Comparison of ENCODE assay signal across 17 cellular contexts in genomic region chr5:10710513-10711128, GRCh38. TPM values are rescaled to one million over a fixed set of nuclear protein-coding genes. Genes with fewer than 3 reads are reported as not detected.
A peak's percentile ranks its signal among the peaks of the same experiment; 100 is the strongest.
DNase-seq lines count a peak whose midpoint lies in the region; ATAC-seq and TF ChIP-seq lines count a peak whose summit lies in the region.
"Had no signal": no experiment of that assay in that cellular context is flagged by ENCODE, and none has a peak within 500 bp of the region (broad histone marks: within the 10 kb centered on the region; RNA-seq: fewer than 3 reads in every experiment).

No MANE protein-coding gene starts in this region.

- no peaks in the 10 kb centered on the region for H3K36me3 Mint-ChIP-seq in activated naive CD4-positive, alpha-beta T cell treated with anti-CD3 and anti-CD28 coated beads, Interleukin-2, amount 10 ng/mL, durations not matched to agents 7 days and 5 days
- peaks cover 55% of the 10 kb centered on the region for H3K36me3 Mint-ChIP-seq in endothelial cell (ENCODE audit: low read depth, unreplicated experiment)
- peaks cover 13% of the 10 kb centered on the region for H3K36me3 Mint-ChIP-seq in activated T-helper 2 cell treated with anti-CD3 and anti-CD28 coated beads, Interferon-gamma antibody, Interleukin-2, Interleukin-4, amounts not matched to agents 10 μg/mL and 5 μg/mL and 100 μg/mL, durations not matched to agents 14 hours and 24 hours and 36 hours (ENCODE audit: low read depth)

- H3K79me1 ChIP-seq in trophoblast cell (ENCODE audit: low read length), result no peaks in the 10 kb centered on the region

- no peak for DNase-seq in activated naive CD4-positive, alpha-beta T cell treated with anti-CD3 and anti-CD28 coated beads, Interleukin-2, amount 10 ng/mL, durations not matched to agents 7 days and 5 days
- DNase-seq in activated naive CD4-positive, alpha-beta T cell treated with anti-CD3 and anti-CD28 coated beads, Interleukin-2, amount 50 U/mL, for 16 hours, result no peak
- DNase-seq in RWPE2 (ENCODE audit: low spot score) (no peak), endothelial cell (ENCODE audit: low spot score) (no peak), trophoblast cell (peak; percentile 69 to 80), activated gamma-delta T cell treated with Interleukin-2 at 50 U/mL for 16 hours (no peak), T1000 (lab: John Stamatoyannopoulos, UW) (no peak)
- DNase-seq in activated T-helper 2 cell treated with anti-CD3 and anti-CD28 coated beads, Interferon-gamma antibody, Interleukin-2, Interleukin-4, amounts not matched to agents 10 μg/mL and 5 μg/mL and 100 μg/mL, durations not matched to agents 14 hours and 24 hours and 36 hours (ENCODE audit: low spot score), result no peak
- DNase-seq: DMS153, EL, Kasumi-1, NCI-H1930, NCI-H2171 treated with DMSO at 0.1 percent for 48 hours, NCI-H510A treated with DMSO at 0.1 percent for 48 hours, Peyer's patch had no signal

- no peak overlapping the region for H3K4me3 Mint-ChIP-seq in activated naive CD4-positive, alpha-beta T cell treated with anti-CD3 and anti-CD28 coated beads, Interleukin-2, amount 10 ng/mL, durations not matched to agents 7 days and 5 days
- peak overlapping the region; percentile 72 for H3K4me3 Mint-ChIP-seq in endothelial cell (ENCODE audit: unreplicated experiment)
- H3K4me3 Mint-ChIP-seq in activated T-helper 2 cell treated with anti-CD3 and anti-CD28 coated beads, Interferon-gamma antibody, Interleukin-2, Interleukin-4, amounts not matched to agents 10 μg/mL and 5 μg/mL and 100 μg/mL, durations not matched to agents 14 hours and 24 hours and 36 hours (ENCODE audit: low read depth), result no peak overlapping the region

- peak overlapping the region; percentile 26 for H3K27ac Mint-ChIP-seq in activated naive CD4-positive, alpha-beta T cell treated with anti-CD3 and anti-CD28 coated beads, Interleukin-2, amount 10 ng/mL, durations not matched to agents 7 days and 5 days
- H3K27ac Mint-ChIP-seq in endothelial cell (ENCODE audit: unreplicated experiment), result peak overlapping the region; percentile 90
- H3K27ac Mint-ChIP-seq in activated T-helper 2 cell treated with anti-CD3 and anti-CD28 coated beads, Interferon-gamma antibody, Interleukin-2, Interleukin-4, amounts not matched to agents 10 μg/mL and 5 μg/mL and 100 μg/mL, durations not matched to agents 14 hours and 24 hours and 36 hours, result no peak overlapping the region

- H4K91ac ChIP-seq in trophoblast cell (ENCODE audit: low read depth, low read length), result no peak overlapping the region

- H2BK5ac ChIP-seq in trophoblast cell (ENCODE audit: low read depth, low read length, poor library complexity), result no peak overlapping the region

- H3K9me3 ChIP-seq in RWPE2 (ENCODE audit: severe bottlenecking) (no peaks in the 10 kb centered on the region), trophoblast cell (ENCODE audit: insufficient read depth, low read depth, low read length) (peaks cover 1% of the 10 kb centered on the region)
- H3K9me3 ChIP-seq: HAP-1, Peyer's patch had no signal

- no peak for ATAC-seq in RWPE2 (ENCODE audit: low read depth)

- H3K4me1 ChIP-seq in RWPE2 (ENCODE audit: insufficient read depth, poor library complexity, severe bottlenecking) (peaks cover 28% of the 10 kb centered on the region), trophoblast cell (ENCODE audit: control insufficient read depth in 1 of 2, insufficient read depth in 2 of 2, low read length in 2 of 2) (peaks cover 16 to 19% of the 10 kb centered on the region in 2 experiments)
- H3K4me1 ChIP-seq: HAP-1 had no signal

- no CpG with 5 or more reads among the region's 10 CpGs for WGBS in trophoblast cell (ENCODE audit: extremely low coverage, insufficient coverage, insufficient read length)

- TF ChIP-seq CTCF in RWPE2 (IDR thresholded peaks at IDR 0.05; ENCODE audit: poor library complexity, severe bottlenecking) (no peak), endothelial cell (IDR thresholded peaks at IDR 0.05; ENCODE audit: unreplicated experiment) (no peak)

- no peak overlapping the region for H3K4ac ChIP-seq in trophoblast cell (ENCODE audit: low read depth, low read length)

- intact Hi-C loops in activated T-helper 2 cell treated with anti-CD3 and anti-CD28 coated beads, Interferon-gamma antibody, Interleukin-2, Interleukin-4, amounts not matched to agents 10 μg/mL and 5 μg/mL and 100 μg/mL, durations not matched to agents 14 hours and 24 hours and 36 hours (cut with micrococcal nuclease), result no loop called here

- no peak overlapping the region for H2BK120ac ChIP-seq in trophoblast cell (ENCODE audit: insufficient read depth, low read length, poor library complexity)

- no peak overlapping the region for H3K4me3 ChIP-seq in RWPE2 (ENCODE audit: severe bottlenecking)
- H3K4me3 ChIP-seq in trophoblast cell (ENCODE audit: low read depth, low read length), result no peak overlapping the region
- H3K4me3 ChIP-seq: BLaER1 treated with 17β-estradiol and CSF1 and Interleukin-3, amounts not matched to agents 10 nM and 100 nM; HAP-1; Peyer's patch had no signal

- H3K4me2 ChIP-seq in trophoblast cell (ENCODE audit: low read length), result no peak overlapping the region
- H3K4me2 ChIP-seq: BLaER1 treated with 17β-estradiol and CSF1 and Interleukin-3, amounts not matched to agents 10 nM and 100 nM had no signal

- H2AFZ ChIP-seq in trophoblast cell (ENCODE audit: insufficient read depth, low read length, poor library complexity), result no peak overlapping the region

- H3K18ac ChIP-seq in trophoblast cell (ENCODE audit: low read length), result no peak overlapping the region

- H3K27ac ChIP-seq in RWPE2 (ENCODE audit: poor library complexity, severe bottlenecking) (peak overlapping the region; percentile 99), trophoblast cell (ENCODE audit: low read depth, low read length) (no peak overlapping the region)
- H3K27ac ChIP-seq: Peyer's patch had no signal

- no peak overlapping the region for H4K12ac ChIP-seq in trophoblast cell (ENCODE audit: low read depth, low read length)

- no peak overlapping the region for H3K23ac ChIP-seq in trophoblast cell (ENCODE audit: low read length)

- no peaks in the 10 kb centered on the region for H3K9me3 Mint-ChIP-seq in activated naive CD4-positive, alpha-beta T cell treated with anti-CD3 and anti-CD28 coated beads, Interleukin-2, amount 10 ng/mL, durations not matched to agents 7 days and 5 days
- H3K9me3 Mint-ChIP-seq in endothelial cell (ENCODE audit: unreplicated experiment), result no peaks in the 10 kb centered on the region
- H3K9me3 Mint-ChIP-seq in activated T-helper 2 cell treated with anti-CD3 and anti-CD28 coated beads, Interferon-gamma antibody, Interleukin-2, Interleukin-4, amounts not matched to agents 10 μg/mL and 5 μg/mL and 100 μg/mL, durations not matched to agents 14 hours and 24 hours and 36 hours, result no peaks in the 10 kb centered on the region

- CTCF ChIA-PET in activated naive CD4-positive, alpha-beta T cell treated with anti-CD3 and anti-CD28 coated beads, Interleukin-2, amount 10 ng/mL, durations not matched to agents 7 days and 5 days (lab: Charles Lee), result interaction anchor here (0.6 kb wide), 1 partner anchor 8 kb away, joined by 3 read pairs; no protein-coding TSS in a partner anchor

- H3K4me1 Mint-ChIP-seq in activated naive CD4-positive, alpha-beta T cell treated with anti-CD3 and anti-CD28 coated beads, Interleukin-2, amount 10 ng/mL, durations not matched to agents 7 days and 5 days, result peaks cover 3% of the 10 kb centered on the region
- peaks cover 68% of the 10 kb centered on the region for H3K4me1 Mint-ChIP-seq in endothelial cell (ENCODE audit: unreplicated experiment)
- H3K4me1 Mint-ChIP-seq in activated T-helper 2 cell treated with anti-CD3 and anti-CD28 coated beads, Interferon-gamma antibody, Interleukin-2, Interleukin-4, amounts not matched to agents 10 μg/mL and 5 μg/mL and 100 μg/mL, durations not matched to agents 14 hours and 24 hours and 36 hours (ENCODE audit: low read depth), result peaks cover 24% of the 10 kb centered on the region

- H3K9ac ChIP-seq in trophoblast cell (ENCODE audit: low read length), result no peak overlapping the region
- H3K9ac ChIP-seq: BLaER1 treated with 17β-estradiol and CSF1 and Interleukin-3, amounts not matched to agents 10 nM and 100 nM had no signal

- H3K14ac ChIP-seq in trophoblast cell (ENCODE audit: low read length), result no peak overlapping the region

- no peak overlapping the region for H2AK5ac ChIP-seq in trophoblast cell (ENCODE audit: low read length)

- no peaks in the 10 kb centered on the region for H3K27me3 ChIP-seq in RWPE2 (ENCODE audit: insufficient read depth, poor library complexity, severe bottlenecking)
- no peaks in the 10 kb centered on the region for H3K27me3 ChIP-seq in trophoblast cell (ENCODE audit: insufficient read depth, low read length)
- H3K27me3 ChIP-seq: BLaER1 treated with 17β-estradiol and CSF1 and Interleukin-3, amounts not matched to agents 10 nM and 100 nM; Peyer's patch had no signal

- H3K36me3 ChIP-seq in RWPE2 (ENCODE audit: low read depth), result peaks cover 15% of the 10 kb centered on the region
- H3K36me3 ChIP-seq in trophoblast cell (ENCODE audit: control insufficient read depth in 1 of 2, insufficient read depth in 2 of 2, low read length in 2 of 2), result peaks cover 18 to 40% of the 10 kb centered on the region in 2 experiments
- H3K36me3 ChIP-seq: HAP-1, Peyer's patch had no signal

- no peak overlapping the region for H4K8ac ChIP-seq in trophoblast cell (ENCODE audit: low read depth, low read length)

- no peak overlapping the region for H2BK12ac ChIP-seq in trophoblast cell (ENCODE audit: low read length)

- H3K27me3 Mint-ChIP-seq in activated naive CD4-positive, alpha-beta T cell treated with anti-CD3 and anti-CD28 coated beads, Interleukin-2, amount 10 ng/mL, durations not matched to agents 7 days and 5 days, result no peaks in the 10 kb centered on the region
- H3K27me3 Mint-ChIP-seq in endothelial cell (ENCODE audit: unreplicated experiment), result peaks cover 13% of the 10 kb centered on the region
- H3K27me3 Mint-ChIP-seq in activated T-helper 2 cell treated with anti-CD3 and anti-CD28 coated beads, Interferon-gamma antibody, Interleukin-2, Interleukin-4, amounts not matched to agents 10 μg/mL and 5 μg/mL and 100 μg/mL, durations not matched to agents 14 hours and 24 hours and 36 hours (ENCODE audit: low read depth), result no peaks in the 10 kb centered on the region

- no peaks in the 10 kb centered on the region for H3K79me2 ChIP-seq in trophoblast cell (ENCODE audit: control insufficient read depth, insufficient read depth, low read length, poor library complexity)

RNA-seq across cellular contexts. Expression of gene DAP, which starts 50.4 kb away (rescaled TPM):
- 231 TPM for total RNA-seq in endothelial cell (ENCODE audit: unreplicated experiment)
- polyA plus RNA-seq in trophoblast cell (2013), result 175 and 176 TPM in 2 replicates
- total RNA-seq in activated T-helper 2 cell treated with anti-CD3 and anti-CD28 coated beads, Interferon-gamma antibody, Interleukin-2, Interleukin-4, amounts not matched to agents 10 μg/mL and 5 μg/mL and 100 μg/mL, durations not matched to agents 14 hours and 24 hours and 36 hours, result 51.3 and 56.6 TPM in 2 replicates

Comparison
In these comparisons a context has a peak if more than half of its experiments do, and no peak if none do; other contexts are left out.
1. DNase-seq: peak in trophoblast cell (2 of 2); none in activated naive CD4-positive, alpha-beta T cell treated with anti-CD3 and anti-CD28 coated beads, Interleukin-2, amount 10 ng/mL, durations not matched to agents 7 days and 5 days (single experiment), activated naive CD4-positive, alpha-beta T cell treated with anti-CD3 and anti-CD28 coated beads, Interleukin-2, amount 50 U/mL, for 16 hours (single experiment), RWPE2 (single experiment), endothelial cell (single experiment), activated gamma-delta T cell treated with Interleukin-2 at 50 U/mL for 16 hours (single experiment), activated T-helper 2 cell treated with anti-CD3 and anti-CD28 coated beads, Interferon-gamma antibody, Interleukin-2, Interleukin-4, amounts not matched to agents 10 μg/mL and 5 μg/mL and 100 μg/mL, durations not matched to agents 14 hours and 24 hours and 36 hours (single experiment) and T1000 (single experiment).